In genomic region chr2:148540022-148540421, GRCh38 we compare ENCODE assay signal across 12 cellular contexts.
A peak's percentile ranks its signal among the peaks of the same experiment; 100 is the strongest.
DNase-seq lines count a peak whose midpoint lies in the region; ATAC-seq and TF ChIP-seq lines count a peak whose summit lies in the region.
"Had no signal": no experiment of that assay in that cellular context is flagged by ENCODE, and none has a peak within 500 bp of the region (broad histone marks: within the 10 kb centered on the region; RNA-seq: fewer than 3 reads in every experiment).

No MANE protein-coding gene starts in this region.

- no peak overlapping the region for H2AFZ ChIP-seq in trophoblast cell (ENCODE audit: insufficient read depth, low read length, poor library complexity)

- no peak for TF ChIP-seq CTCF in GM12865 (IDR thresholded peaks at IDR 0.05; ENCODE audit: insufficient read depth, low read depth, low read length, missing control alignments)
- TF ChIP-seq CTCF in coronary artery (IDR thresholded peaks at IDR 0.05): no peak
- TF ChIP-seq CTCF in spleen (IDR thresholded peaks at IDR 0.05 in 8 of 11, conservative IDR thresholded peaks at IDR 0.05 in 3 of 11): no peak

- H3K4me2 ChIP-seq in trophoblast cell (ENCODE audit: low read length): no peak overlapping the region

- no peaks in the 10 kb centered on the region for H3K79me2 ChIP-seq in trophoblast cell (ENCODE audit: control insufficient read depth, insufficient read depth, low read length, poor library complexity)

- TF ChIP-seq POLR2A in spleen (IDR thresholded peaks at IDR 0.05): no peak

- no peak overlapping the region for H3K27ac ChIP-seq in coronary artery
- H3K27ac ChIP-seq in spleen: peak overlapping the region in 4 of 8 donors; percentile 3 to 44 (median 5)
- H3K27ac ChIP-seq in trophoblast cell (ENCODE audit: low read depth, low read length): no peak overlapping the region

- no peaks in the 10 kb centered on the region for H3K79me1 ChIP-seq in trophoblast cell (ENCODE audit: low read length)

- no peak overlapping the region for H2BK5ac ChIP-seq in trophoblast cell (ENCODE audit: low read depth, low read length, poor library complexity)

- no peak overlapping the region for H3K18ac ChIP-seq in trophoblast cell (ENCODE audit: low read length)

- H3K36me3 ChIP-seq in spleen (no peaks in the 10 kb centered on the region), trophoblast cell (ENCODE audit: control insufficient read depth in 1 of 2, insufficient read depth in 2 of 2, low read length in 2 of 2) (no peaks in the 10 kb centered on the region)

- intact Hi-C loops in spleen (cut with DNase I; ENCODE audit: low total_unique reads): no loop called here

- no peak overlapping the region for H2BK120ac ChIP-seq in trophoblast cell (ENCODE audit: insufficient read depth, low read length, poor library complexity)

- H2AK5ac ChIP-seq in trophoblast cell (ENCODE audit: low read length): no peak overlapping the region

- peaks cover 0 to 17% (median 9%) of the 10 kb centered on the region in 6 donors for H3K4me1 ChIP-seq in spleen
- no peaks in the 10 kb centered on the region for H3K4me1 ChIP-seq in trophoblast cell (ENCODE audit: control insufficient read depth in 1 of 2, insufficient read depth in 2 of 2, low read length in 2 of 2)

- DNase-seq in GM12865 (ENCODE audit: low read depth) (peak; percentile 41), coronary artery (ENCODE audit: low spot score) (peak; percentile 56), spleen (no peak), trophoblast cell (no peak)
- DNase-seq: anterior cingulate cortex, Calu3, hypothalamus, NCI-H510A had no signal

- no peak overlapping the region for H4K8ac ChIP-seq in trophoblast cell (ENCODE audit: low read depth, low read length)

- H4K91ac ChIP-seq in trophoblast cell (ENCODE audit: low read depth, low read length): no peak overlapping the region

- no peak overlapping the region for H4K12ac ChIP-seq in trophoblast cell (ENCODE audit: low read depth, low read length)

- no peak overlapping the region for H3K4ac ChIP-seq in trophoblast cell (ENCODE audit: low read depth, low read length)

- H3K27me3 ChIP-seq in spleen (replicated peaks in 1 of 7) (no peaks in the 10 kb centered on the region), trophoblast cell (ENCODE audit: insufficient read depth, low read length) (no peaks in the 10 kb centered on the region)

- no peak overlapping the region for H2BK12ac ChIP-seq in trophoblast cell (ENCODE audit: low read length)

- no peak overlapping the region for H3K23ac ChIP-seq in trophoblast cell (ENCODE audit: low read length)

- no peak overlapping the region for H3K9ac ChIP-seq in trophoblast cell (ENCODE audit: low read length)

- ATAC-seq in GM19463 (IDR thresholded peaks at IDR 0.05; ENCODE audit: unreplicated experiment) (peak; percentile 65), HG03378 (IDR thresholded peaks at IDR 0.05; ENCODE audit: unreplicated experiment) (peak; percentile 59), GM21786 (IDR thresholded peaks at IDR 0.05; ENCODE audit: unreplicated experiment) (no peak), GM18861 (IDR thresholded peaks at IDR 0.05; ENCODE audit: unreplicated experiment) (no peak)

- WGBS in spleen, 5 donors: 40 to 47% (median 43%) methylated on average over 7 to 8 of the region's 8 CpGs
- no CpG with 5 or more reads among the region's 8 CpGs for WGBS in trophoblast cell (ENCODE audit: extremely low coverage, insufficient coverage, insufficient read length)

- no peaks in the 10 kb centered on the region for H3K9me3 ChIP-seq in spleen
- H3K9me3 ChIP-seq in trophoblast cell (ENCODE audit: insufficient read depth, low read depth, low read length): no peaks in the 10 kb centered on the region

- H3K4me3 ChIP-seq in GM12865 (ENCODE audit: low read depth, low read length) (no peak overlapping the region), coronary artery (no peak overlapping the region), spleen (peak overlapping the region in 1 of 8 donors; percentile 38), trophoblast cell (ENCODE audit: low read depth, low read length) (no peak overlapping the region)

- no peak overlapping the region for H3K14ac ChIP-seq in trophoblast cell (ENCODE audit: low read length)

Comparison
In these comparisons a context has a peak if more than half of its experiments do, and no peak if none do; other contexts are left out.
1. DNase-seq: peak in GM12865 (single experiment) and coronary artery (single experiment); none in spleen (single experiment) and trophoblast cell (0 of 2).
2. ATAC-seq: peak in GM19463 (single experiment) and HG03378 (single experiment); none in GM21786 (single experiment) and GM18861 (single experiment).